Comparison of ENCODE assay signal across 19 cellular contexts in the genomic region with DNA sequence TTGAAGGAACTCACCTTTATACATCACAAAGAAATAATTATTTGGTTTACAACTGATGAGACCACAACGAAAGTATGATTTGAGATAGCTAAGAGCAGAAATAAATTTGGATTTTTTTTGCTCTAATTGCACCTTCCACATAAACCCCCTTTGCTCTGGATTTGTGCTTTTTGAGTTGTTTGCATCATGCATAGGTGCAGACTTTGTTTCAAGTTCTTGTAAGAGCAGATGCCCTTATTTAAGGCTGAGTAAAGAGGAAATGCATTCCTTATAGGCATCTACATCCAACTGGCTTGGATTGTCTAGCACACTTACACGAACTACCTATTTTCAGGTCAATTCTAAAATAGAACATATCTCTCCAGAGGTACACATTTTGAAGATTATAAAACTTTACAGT. TPM values are rescaled to one million over a fixed set of nuclear protein-coding genes. Genes with fewer than 3 reads are reported as not detected.
A peak's percentile ranks its signal among the peaks of the same experiment; 100 is the strongest.
DNase-seq lines count a peak whose midpoint lies in the region; ATAC-seq, FAIRE-seq and TF ChIP-seq lines count a peak whose summit lies in the region.
"Had no signal": no experiment of that assay in that cellular context is flagged by ENCODE, and none has a peak within 500 bp of the region (broad histone marks: within the 10 kb centered on the region; RNA-seq: fewer than 3 reads in every experiment).

No MANE protein-coding gene starts in this region.

- peaks cover 9% of the 10 kb centered on the region for H3K27me3 Mint-ChIP-seq in activated naive CD8-positive, alpha-beta T cell treated with anti-CD3 and anti-CD28 coated beads, Interleukin-2, amount 10 ng/mL, durations not matched to agents 7 days and 5 days
- no peaks in the 10 kb centered on the region for H3K27me3 Mint-ChIP-seq in activated naive CD8-positive, alpha-beta T cell treated with anti-CD3 and anti-CD28 coated beads for 36 hours

- peaks cover 3 to 35% (median 19%) of the 10 kb centered on the region in 4 experiments; a peak in 6 of 7 replicates for H3K27me3 ChIP-seq in H1 (replicated peaks in 1 of 4; ENCODE audit: control insufficient read depth in 3 of 4, extremely low read depth in 1 of 4, insufficient read depth in 3 of 4, low read length in 3 of 4)

- H3K27ac ChIP-seq in H1 (ENCODE audit: low read depth, low read length): no peak overlapping the region
- H3K27ac ChIP-seq: HL-60 had no signal

- H2BK5ac ChIP-seq in H1 (ENCODE audit: low read depth, low read length): no peak overlapping the region

- no peaks in the 10 kb centered on the region for H3K9me3 Mint-ChIP-seq in activated naive CD8-positive, alpha-beta T cell treated with anti-CD3 and anti-CD28 coated beads, Interleukin-2, amount 10 ng/mL, durations not matched to agents 7 days and 5 days
- H3K9me3 Mint-ChIP-seq in activated naive CD8-positive, alpha-beta T cell treated with anti-CD3 and anti-CD28 coated beads for 36 hours: no peaks in the 10 kb centered on the region
- H3K9me3 Mint-ChIP-seq: CD8-positive, alpha-beta memory T cell had no signal

- no peak for DNase-seq in activated naive CD8-positive, alpha-beta T cell treated with anti-CD3 and anti-CD28 coated beads, Interleukin-2, amount 10 ng/mL, durations not matched to agents 7 days and 5 days
- no peak for DNase-seq in activated naive CD8-positive, alpha-beta T cell treated with anti-CD3 and anti-CD28 coated beads for 36 hours
- DNase-seq in GM19239 (ENCODE audit: insufficient read length, low spot score): no peak
- DNase-seq in H1 (ENCODE audit: low read depth in 1 of 2, low spot score in 2 of 2): no peak
- DNase-seq in occipital lobe (lab: John Stamatoyannopoulos, UW): no peak
- DNase-seq in head of caudate nucleus: no peak
- DNase-seq: ACHN; BE2C; C1 segment of cervical spinal cord; CD4-positive, CD25-positive, alpha-beta regulatory T cell; CD8-positive, alpha-beta memory T cell; COR-L47; DMS79; GDM1 had no signal

- H3K18ac ChIP-seq in H1 (ENCODE audit: extremely low read depth, low read length): no peak overlapping the region

- no peak overlapping the region for H2AFZ ChIP-seq in H1 (ENCODE audit: low read length)

- no peak for ATAC-seq in activated naive CD8-positive, alpha-beta T cell treated with anti-CD3 and anti-CD28 coated beads, Interleukin-2, amount 10 ng/mL, durations not matched to agents 7 days and 5 days (ENCODE audit: low read depth)
- no peak for ATAC-seq in HG02798 (IDR thresholded peaks at IDR 0.05; ENCODE audit: poor library complexity, unreplicated experiment)

- no peak overlapping the region for H4K91ac ChIP-seq in H1 (replicated peaks; ENCODE audit: insufficient read length, low read length)

- H2AK5ac ChIP-seq in H1 (ENCODE audit: low read depth, low read length): no peak overlapping the region

- TF ChIP-seq POLR2A in H1 (IDR thresholded peaks at IDR 0.05; ENCODE audit: control extremely low read depth in 1 of 2, low read depth in 2 of 2, low read length in 2 of 2): no peak

- POLR2A ChIA-PET in activated naive CD8-positive, alpha-beta T cell treated with anti-CD3 and anti-CD28 coated beads, Interleukin-2, amount 10 ng/mL, durations not matched to agents 7 days and 5 days (lab: Charles Lee): interaction anchor here (0.6 kb wide), 1 partner anchor 9 kb away, joined by 3 read pairs; no protein-coding TSS in a partner anchor
- POLR2A ChIA-PET in H1 (lab: Charles Lee; ENCODE audit: partially characterized antibody): interaction anchor here (1.6 to 3.1 kb wide), 2 partner anchors 11 to 16 kb away, joined by 3 to 17 read pairs; no protein-coding TSS in a partner anchor

- no peak overlapping the region for H3K4me2 ChIP-seq in H1 (ENCODE audit: insufficient read depth in 1 of 2, low read depth in 2 of 2, low read length in 2 of 2)

- no peak overlapping the region for H2BK120ac ChIP-seq in H1 (replicated peaks; ENCODE audit: low read depth, low read length)

- H3K9me3 ChIP-seq in H1 (ENCODE audit: insufficient read depth in 2 of 2, low read depth in 1 of 2, low read length in 1 of 2): no peaks in the 10 kb centered on the region
- H3K9me3 ChIP-seq: BE2C, HAP-1 had no signal

- no peak overlapping the region for H3K4me3 ChIP-seq in H1 (ENCODE audit: extremely low read depth in 1 of 4, insufficient read depth in 2 of 4, low read depth in 3 of 4, low read length in 4 of 4)
- H3K4me3 ChIP-seq: HAP-1 had no signal

- TF ChIP-seq EP300 in H1 (IDR thresholded peaks at IDR 0.05; ENCODE audit: borderline replicate concordance in 1 of 2, low read depth in 2 of 2, low read length in 2 of 2): no peak

- H3K36me3 ChIP-seq in H1 (ENCODE audit: control insufficient read depth in 2 of 4, insufficient read depth in 4 of 4, low read length in 3 of 4): no peaks in the 10 kb centered on the region
- H3K36me3 ChIP-seq: BE2C, HAP-1 had no signal

- H3K4ac ChIP-seq in H1 (replicated peaks; ENCODE audit: insufficient read length, low read depth, low read length): no peak overlapping the region

- H3K4me3 Mint-ChIP-seq in activated naive CD8-positive, alpha-beta T cell treated with anti-CD3 and anti-CD28 coated beads, Interleukin-2, amount 10 ng/mL, durations not matched to agents 7 days and 5 days: no peak overlapping the region
- no peak overlapping the region for H3K4me3 Mint-ChIP-seq in activated naive CD8-positive, alpha-beta T cell treated with anti-CD3 and anti-CD28 coated beads for 36 hours

- TF ChIP-seq RAD21 in H1 (IDR thresholded peaks at IDR 0.05 in 1 of 2, conservative IDR thresholded peaks at IDR 0.05 in 1 of 2; ENCODE audit: low read depth in 2 of 2, low read length in 2 of 2): no peak

- H3K36me3 Mint-ChIP-seq in activated naive CD8-positive, alpha-beta T cell treated with anti-CD3 and anti-CD28 coated beads, Interleukin-2, amount 10 ng/mL, durations not matched to agents 7 days and 5 days: no peaks in the 10 kb centered on the region
- peaks cover 2% of the 10 kb centered on the region for H3K36me3 Mint-ChIP-seq in activated naive CD8-positive, alpha-beta T cell treated with anti-CD3 and anti-CD28 coated beads for 36 hours
- H3K36me3 Mint-ChIP-seq: CD4-positive, CD25-positive, alpha-beta regulatory T cell had no signal

- H3K23me2 ChIP-seq in H1 (ENCODE audit: low read depth, low read length): peaks cover 23% of the 10 kb centered on the region

- WGBS in H1 (ENCODE audit: extremely low coverage in 1 of 2, insufficient coverage in 1 of 2, insufficient read length in 1 of 2, insufficient replicate concordance in 2 of 2, low coverage in 1 of 2, low lambda C conversion rate in 2 of 2, missing lambda C conversion rate in 1 of 2), 2 experiments: 79% methylated on average over 2 of the region's 2 CpGs; no CpG with 5 or more reads in 1 of the 2 experiments

- no peak overlapping the region for H2BK20ac ChIP-seq in H1 (ENCODE audit: low read length)

- intact Hi-C loops in head of caudate nucleus (cut with DNase I): loop anchor here (5.0 kb wide), 1 partner anchor 225 kb away; no protein-coding TSS in a partner anchor

- H3K4me1 Mint-ChIP-seq in activated naive CD8-positive, alpha-beta T cell treated with anti-CD3 and anti-CD28 coated beads, Interleukin-2, amount 10 ng/mL, durations not matched to agents 7 days and 5 days: peaks cover 14% of the 10 kb centered on the region
- H3K4me1 Mint-ChIP-seq in activated naive CD8-positive, alpha-beta T cell treated with anti-CD3 and anti-CD28 coated beads for 36 hours: peaks cover 16% of the 10 kb centered on the region

- H3K4me1 ChIP-seq in H1 (replicated peaks in 1 of 4; ENCODE audit: control insufficient read depth in 3 of 4, insufficient read depth in 4 of 4, low read length in 3 of 4): peaks cover 2 to 9% (median 4%) of the 10 kb centered on the region in 4 experiments; a peak in 5 of 7 replicates
- H3K4me1 ChIP-seq: BE2C, HAP-1 had no signal

- FAIRE-seq in GM19239 (lab: Jason Lieb, UNC): peak; percentile 31
- FAIRE-seq in H1 (lab: Jason Lieb, UNC): peak; percentile 13
- FAIRE-seq: GM12892 had no signal

- no peak overlapping the region for H2BK15ac ChIP-seq in H1 (ENCODE audit: low read length)

- no peak overlapping the region for H4K8ac ChIP-seq in H1 (ENCODE audit: extremely low read depth, insufficient read depth, low read length)

- CTCF ChIA-PET in H1 (lab: Charles Lee; ENCODE audit: partially characterized antibody): interaction anchor here (0.7 to 1.8 kb wide), 2 partner anchors 10 to 267 kb away, joined by 3 to 7 read pairs; no protein-coding TSS in a partner anchor

- no peaks in the 10 kb centered on the region for H4K20me1 ChIP-seq in H1 (replicated peaks in 1 of 2; ENCODE audit: control insufficient read depth in 1 of 2, insufficient read depth in 2 of 2, low read length in 2 of 2)

- H2BK12ac ChIP-seq in H1 (ENCODE audit: low read depth, low read length): no peak overlapping the region

- H3K79me1 ChIP-seq in H1 (ENCODE audit: low read depth, low read length): no peaks in the 10 kb centered on the region

- no peak for TF ChIP-seq CTCF in H1 (IDR thresholded peaks at IDR 0.05; ENCODE audit: control extremely low read depth in 1 of 3, insufficient read depth in 1 of 3, low read depth in 1 of 3, low read length in 3 of 3)

- H3K14ac ChIP-seq in H1 (ENCODE audit: insufficient read length): no peak overlapping the region

- no peak overlapping the region for H3K9ac ChIP-seq in H1 (replicated peaks in 1 of 4; ENCODE audit: extremely low read depth in 1 of 4, low read depth in 3 of 4, low read length in 3 of 4)

- no peak overlapping the region for H3K23ac ChIP-seq in H1 (ENCODE audit: insufficient read length)

- no peaks in the 10 kb centered on the region for H3K79me2 ChIP-seq in H1 (ENCODE audit: control insufficient read depth in 1 of 2, insufficient read depth in 2 of 2, low read length in 2 of 2)

- no peak overlapping the region for H4K5ac ChIP-seq in H1 (ENCODE audit: insufficient read length, low read depth, low read length)

- no peak overlapping the region for H3K56ac ChIP-seq in H1 (replicated peaks; ENCODE audit: insufficient read length, low read depth, low read length)

- peak overlapping the region; percentile 25 for H3K27ac Mint-ChIP-seq in activated naive CD8-positive, alpha-beta T cell treated with anti-CD3 and anti-CD28 coated beads, Interleukin-2, amount 10 ng/mL, durations not matched to agents 7 days and 5 days
- no peak overlapping the region for H3K27ac Mint-ChIP-seq in activated naive CD8-positive, alpha-beta T cell treated with anti-CD3 and anti-CD28 coated beads for 36 hours

RNA-seq across cellular contexts. Expression of a gene that starts 6.6 kb away (rescaled TPM):
- total RNA-seq in activated naive CD8-positive, alpha-beta T cell treated with anti-CD3 and anti-CD28 coated beads, Interleukin-2, amount 10 ng/mL, durations not matched to agents 7 days and 5 days: 100 to 1,000 TPM; 417 to 438 TPM
- total RNA-seq in activated naive CD8-positive, alpha-beta T cell treated with anti-CD3 and anti-CD28 coated beads for 36 hours: 100 to 1,000 TPM; 749 TPM
- total RNA-seq in H1 (2021; fragmentation: NEBNext Ultra II Directional; extraction: Animal tissue kit (Norgen Biotek cat#: 25700)): 217 and 223 TPM in 2 replicates
- polyA plus RNA-seq in H1 (2011; rRNA removed): 35.7 and 41.7 TPM in 2 replicates
- 47.1 TPM for polyA plus RNA-seq in H1 (2011; cell fraction: cytosol; rRNA removed)
- polyA plus RNA-seq in H1 (2011; cell fraction: nucleus; rRNA removed): 39.0 TPM
- 42.0 to 64.8 TPM (median 44.2 TPM) in 4 replicates for polyA plus RNA-seq in H1 (2012, experiment 1 of 2)
- 17.1 TPM for polyA plus RNA-seq in H1 (2012, experiment 2 of 2)
- 75.1 TPM for polyA plus RNA-seq in H1 (2013, experiment 1 of 2)
- polyA plus RNA-seq in H1 (2013, experiment 2 of 2): 72.0 TPM
- polyA minus RNA-seq in H1 (2011; rRNA and poly(A)+ RNA removed): 229 and 269 TPM in 2 replicates
- polyA minus RNA-seq in H1 (2011; cell fraction: cytosol; rRNA and poly(A)+ RNA removed): 132 TPM
- polyA minus RNA-seq in H1 (2011; cell fraction: nucleus; rRNA and poly(A)+ RNA removed): 91.3 TPM
- 300 TPM for total RNA-seq in occipital lobe
- total RNA-seq: A172 had no signal

RNA-seq across cellular contexts. Expression of a gene that starts 54.0 kb away (rescaled TPM):
- 10 to 100 TPM in 1 of 2 experiments, 1 to 10 TPM in 1; 9.7 to 11.4 TPM for total RNA-seq in activated naive CD8-positive, alpha-beta T cell treated with anti-CD3 and anti-CD28 coated beads, Interleukin-2, amount 10 ng/mL, durations not matched to agents 7 days and 5 days
- 10 to 100 TPM; 14.0 to 15.8 TPM for total RNA-seq in activated naive CD8-positive, alpha-beta T cell treated with anti-CD3 and anti-CD28 coated beads for 36 hours
- total RNA-seq in H1 (2021; fragmentation: NEBNext Ultra II Directional; extraction: Animal tissue kit (Norgen Biotek cat#: 25700)): 26.4 and 27.6 TPM in 2 replicates
- 1.8 and 3.8 TPM in 2 replicates for polyA plus RNA-seq in H1 (2011; rRNA removed)
- 5.3 TPM for polyA plus RNA-seq in H1 (2011; cell fraction: cytosol; rRNA removed)
- 2.1 TPM for polyA plus RNA-seq in H1 (2011; cell fraction: nucleus; rRNA removed)
- 11.4 to 17.3 TPM (median 14.4 TPM) in 4 replicates for polyA plus RNA-seq in H1 (2012, experiment 1 of 2)
- polyA plus RNA-seq in H1 (2012, experiment 2 of 2): 1.1 TPM
- polyA plus RNA-seq in H1 (2013, experiment 1 of 2): 8.7 TPM
- polyA plus RNA-seq in H1 (2013, experiment 2 of 2): 9.3 TPM
- 2.4 TPM in 2 replicates for polyA minus RNA-seq in H1 (2011; rRNA and poly(A)+ RNA removed)
- polyA minus RNA-seq in H1 (2011; cell fraction: cytosol; rRNA and poly(A)+ RNA removed): 2.1 TPM
- 4.9 TPM for polyA minus RNA-seq in H1 (2011; cell fraction: nucleus; rRNA and poly(A)+ RNA removed)
- total RNA-seq in occipital lobe: 4.7 TPM
